27 cellular contexts compared by ENCODE assay signal in the genomic region with DNA sequence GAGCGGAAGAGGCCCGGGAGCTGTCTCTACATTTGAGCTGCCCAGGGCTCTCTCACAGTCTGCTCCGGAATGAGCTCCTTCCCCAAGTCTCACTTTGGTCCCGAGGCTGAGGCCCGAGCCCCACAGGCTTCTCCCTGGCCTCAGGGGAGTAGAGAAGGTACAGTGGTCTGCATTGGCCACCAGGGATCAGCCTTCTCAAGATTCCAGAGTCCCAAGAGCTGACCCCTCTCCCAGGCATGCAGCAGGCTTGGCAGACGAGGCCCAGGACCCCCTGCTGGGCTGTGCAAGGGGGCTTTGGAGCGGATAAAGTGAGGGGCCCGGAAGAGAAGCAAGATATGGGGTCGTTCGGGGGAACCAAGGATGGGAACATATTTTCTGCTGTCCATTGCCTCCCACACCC. TPM values are rescaled to one million over a fixed set of nuclear protein-coding genes. Genes with fewer than 3 reads are reported as not detected.
"Had no signal": no experiment of that assay in that cellular context is flagged by ENCODE, and none has a peak within 500 bp of the region (broad histone marks: within the 10 kb centered on the region; RNA-seq: fewer than 3 reads in every experiment).

No MANE protein-coding gene starts in this region.

- H3K27me3 Mint-ChIP-seq: activated CD4-positive, alpha-beta T cell treated with anti-CD3 and anti-CD28 coated beads, Interleukin-2, amount 10 ng/mL, durations not matched to agents 7 days and 5 days; activated naive CD8-positive, alpha-beta T cell; natural killer cell treated with Interleukin-12 subunit alpha and Interleukin-12 subunit beta and Interleukin-15 and Interleukin-18, amount 100 ng/mL, for 72 hours had no signal

- H3K27ac Mint-ChIP-seq: activated CD4-positive, alpha-beta T cell treated with anti-CD3 and anti-CD28 coated beads, Interleukin-2, amount 10 ng/mL, durations not matched to agents 7 days and 5 days; activated CD8-positive, alpha-beta T cell treated with anti-CD3 and anti-CD28 coated beads, Interleukin-2, amount 10 ng/mL, durations not matched to agents 7 days and 5 days; activated naive CD8-positive, alpha-beta T cell; natural killer cell treated with Interleukin-12 subunit alpha and Interleukin-12 subunit beta and Interleukin-15 and Interleukin-18, amount 100 ng/mL, for 72 hours; stimulated activated naive CD8-positive, alpha-beta T cell treated with anti-CD3 and anti-CD28 coated beads, Interleukin-15, Interleukin-2, amounts not matched to agents 100 ng/mL and 50 ng/mL, for 24 hours had no signal

- H3K27ac ChIP-seq: adrenal gland, ascending aorta, esophagus muscularis mucosa, gastrocnemius medialis, neutrophil, ovary, prostate gland, thyroid gland, upper lobe of right lung had no signal

- H3K9me3 Mint-ChIP-seq: activated CD4-positive, alpha-beta T cell treated with anti-CD3 and anti-CD28 coated beads, Interleukin-2, amount 10 ng/mL, durations not matched to agents 7 days and 5 days; natural killer cell treated with Interleukin-12 subunit alpha and Interleukin-12 subunit beta and Interleukin-15 and Interleukin-18, amount 100 ng/mL, for 72 hours; stimulated activated naive CD8-positive, alpha-beta T cell treated with anti-CD3 and anti-CD28 coated beads, Interleukin-15, Interleukin-2, amounts not matched to agents 100 ng/mL and 50 ng/mL, for 24 hours had no signal

- DNase-seq: activated CD4-positive, alpha-beta T cell treated with anti-CD3 and anti-CD28 coated beads, Interleukin-2, amount 10 ng/mL, durations not matched to agents 7 days and 5 days; activated CD4-positive, CD25-positive, alpha-beta regulatory T cell treated with anti-CD3 and anti-CD28 coated beads, Interleukin-2, amount 50 U/mL, for 72 hours; activated CD8-positive, alpha-beta T cell treated with anti-CD3 and anti-CD28 coated beads, Interleukin-2, amount 10 ng/mL, durations not matched to agents 7 days and 5 days; adrenal gland; central memory CD4-positive, alpha-beta T cell; effector memory CD4-positive, alpha-beta T cell; gastrocnemius medialis; hippocampal formation; ovary; right cardiac atrium; stimulated activated CD4-positive, alpha-beta T cell treated with anti-CD3 and anti-CD28 coated beads, Interleukin-12 subunit alpha, Interleukin-12 subunit beta, amount 100 ng/mL, for 4 hours; stimulated activated CD4-positive, alpha-beta T cell treated with anti-CD3 and anti-CD28 coated beads, Interleukin-4, amount 100 ng/mL, for 4 hours; substantia nigra; T-helper 2 cell; thyroid gland; upper lobe of right lung had no signal

- ATAC-seq: activated CD8-positive, alpha-beta T cell treated with anti-CD3 and anti-CD28 coated beads, Interleukin-2, amount 10 ng/mL, durations not matched to agents 7 days and 5 days; gastrocnemius medialis; natural killer cell treated with Interleukin-12 subunit alpha and Interleukin-12 subunit beta and Interleukin-15 and Interleukin-18, amount 100 ng/mL, for 72 hours; right cardiac atrium; upper lobe of right lung had no signal

- H3K36me3 ChIP-seq: adrenal gland, ascending aorta, esophagus muscularis mucosa, gastrocnemius medialis, neutrophil, ovary, prostate gland, thyroid gland, upper lobe of right lung had no signal

- H3K4me3 Mint-ChIP-seq: activated CD4-positive, alpha-beta T cell treated with anti-CD3 and anti-CD28 coated beads, Interleukin-2, amount 10 ng/mL, durations not matched to agents 7 days and 5 days; activated CD8-positive, alpha-beta T cell treated with anti-CD3 and anti-CD28 coated beads, Interleukin-2, amount 10 ng/mL, durations not matched to agents 7 days and 5 days; activated naive CD8-positive, alpha-beta T cell; natural killer cell treated with Interleukin-12 subunit alpha and Interleukin-12 subunit beta and Interleukin-15 and Interleukin-18, amount 100 ng/mL, for 72 hours; stimulated activated naive CD8-positive, alpha-beta T cell treated with anti-CD3 and anti-CD28 coated beads, Interleukin-15, Interleukin-2, amounts not matched to agents 100 ng/mL and 50 ng/mL, for 24 hours had no signal

- H3K4me1 ChIP-seq: prostate gland had no signal

- H3K27me3 ChIP-seq: adrenal gland, ascending aorta, ovary, thyroid gland, upper lobe of right lung had no signal

- H3K9me3 ChIP-seq: adrenal gland, ascending aorta, esophagus muscularis mucosa, gastrocnemius medialis, neutrophil, ovary, prostate gland, thyroid gland, upper lobe of right lung had no signal

- H3K36me3 Mint-ChIP-seq: activated naive CD8-positive, alpha-beta T cell; natural killer cell treated with Interleukin-12 subunit alpha and Interleukin-12 subunit beta and Interleukin-15 and Interleukin-18, amount 100 ng/mL, for 72 hours had no signal

- FAIRE-seq: colon, endothelial cell of umbilical vein, islet of Langerhans had no signal

- H3K4me3 ChIP-seq: adrenal gland, ascending aorta, esophagus muscularis mucosa, gastrocnemius medialis, ovary, prostate gland, thyroid gland, upper lobe of right lung had no signal

RNA-seq across cellular contexts. Expression of gene PRSS27, which starts 3.1 kb away (rescaled TPM):
- total RNA-seq: ascending aorta, skeletal muscle tissue had no signal
